Comparison of ENCODE assay signal across 11 cellular contexts in the genomic region with DNA sequence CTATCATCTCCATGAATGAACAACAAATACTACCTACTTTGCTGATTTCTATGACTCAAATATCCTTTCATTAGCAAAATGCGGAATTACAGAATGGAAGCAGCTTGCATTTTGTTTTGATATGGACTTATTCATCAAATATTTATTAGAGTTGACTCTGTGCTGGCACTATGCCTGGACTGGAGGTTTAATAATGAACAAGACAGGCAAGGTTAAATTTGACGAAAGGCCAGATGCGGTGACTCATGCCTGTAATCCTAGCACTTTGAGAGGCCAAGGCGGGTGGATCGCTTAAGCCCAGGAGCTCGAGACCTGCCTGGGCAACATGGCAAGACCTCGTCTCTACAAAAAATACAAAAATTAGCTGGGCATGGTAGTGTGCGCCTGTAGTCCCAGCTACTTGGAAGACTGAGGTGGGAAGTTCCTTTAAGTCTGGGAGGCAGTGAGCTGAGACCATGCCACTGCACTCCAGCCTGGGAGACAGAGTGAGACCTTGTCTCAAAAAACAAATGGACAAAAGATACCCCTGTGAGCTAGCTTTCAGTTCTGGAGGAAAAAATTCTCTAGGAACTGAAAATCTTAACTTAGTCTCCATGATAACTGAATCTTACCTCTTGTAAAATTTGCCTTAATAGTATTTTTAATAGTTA. TPM values are rescaled to one million over a fixed set of nuclear protein-coding genes. Genes with fewer than 3 reads are reported as not detected.
DNase-seq lines count a peak whose midpoint lies in the region; ATAC-seq, FAIRE-seq and TF ChIP-seq lines count a peak whose summit lies in the region.
"Had no signal": no experiment of that assay in that cellular context is flagged by ENCODE, and none has a peak within 500 bp of the region (broad histone marks: within the 10 kb centered on the region; RNA-seq: fewer than 3 reads in every experiment).

No MANE protein-coding gene starts in this region.

- H3K27ac ChIP-seq in VCaP (peak overlapping the region; percentile 47), keratinocyte (ENCODE audit: control insufficient read depth, insufficient read depth, low read length) (no peak overlapping the region), gastroesophageal sphincter (no peak overlapping the region)

- peak; percentile 69 for FAIRE-seq in keratinocyte (lab: Jason Lieb, UNC)

- H3K36me3 ChIP-seq in keratinocyte (ENCODE audit: control insufficient read depth in 2 of 2, extremely low read depth in 1 of 2, insufficient read depth in 2 of 2, low read length in 2 of 2) (no peaks in the 10 kb centered on the region), gastroesophageal sphincter (no peaks in the 10 kb centered on the region)

- H3K4me3 ChIP-seq in keratinocyte (ENCODE audit: control insufficient read depth in 2 of 3, extremely low read depth in 1 of 3, insufficient read depth in 2 of 3, low read depth in 1 of 3, low read length in 3 of 3) = no peak overlapping the region
- H3K4me3 ChIP-seq in gastroesophageal sphincter = no peak overlapping the region

- no peak for TF ChIP-seq EP300 in gastroesophageal sphincter (IDR thresholded peaks at IDR 0.05)

- H3K9me1 ChIP-seq in keratinocyte (ENCODE audit: control insufficient read depth, extremely low read depth, insufficient read depth, low read length) = no peaks in the 10 kb centered on the region

- TF ChIP-seq CTCF in VCaP (conservative IDR thresholded peaks at IDR 0.05) (no peak), keratinocyte (optimal IDR thresholded peaks at IDR 0.05 in 1 of 3, IDR thresholded peaks at IDR 0.05 in 1 of 3, conservative IDR thresholded peaks at IDR 0.05 in 1 of 3; ENCODE audit: extremely low read depth in 1 of 3, insufficient read depth in 2 of 3, low read length in 3 of 3) (no peak), gastroesophageal sphincter (IDR thresholded peaks at IDR 0.05) (no peak)

- peaks cover 22% of the 10 kb centered on the region for H3K4me1 ChIP-seq in keratinocyte (ENCODE audit: control insufficient read depth, extremely low read depth, insufficient read depth, low read length)
- peaks cover 0 to 9% (median 0%) of the 10 kb centered on the region in 3 donors for H3K4me1 ChIP-seq in gastroesophageal sphincter

- 16 to 27% methylated on average over 6 of the region's 8 CpGs for WGBS in gastroesophageal sphincter (ENCODE audit: low coverage in 1 of 2), 2 donors

- no peaks in the 10 kb centered on the region for H3K27me3 ChIP-seq in keratinocyte (ENCODE audit: control insufficient read depth, extremely low read depth, insufficient read depth, low read length)
- H3K27me3 ChIP-seq in gastroesophageal sphincter = no peaks in the 10 kb centered on the region

- no peaks in the 10 kb centered on the region for H4K20me1 ChIP-seq in keratinocyte (ENCODE audit: control insufficient read depth, extremely low read depth, insufficient read depth, low read length)

- no peak for TF ChIP-seq POLR2A in gastroesophageal sphincter (IDR thresholded peaks at IDR 0.05)

- H3K4me2 ChIP-seq in keratinocyte (ENCODE audit: control insufficient read depth, extremely low read depth, insufficient read depth, low read depth, low read length) = peak overlapping the region; percentile 58

- dilution Hi-C loops in keratinocyte (cut with MboI; ENCODE audit: extremely low pct_ligation_motif_present, low sequenced_read_pairs) = no loop called here

- no peak overlapping the region for H2AFZ ChIP-seq in keratinocyte (ENCODE audit: control insufficient read depth, low read length)

- DNase-seq in A172 (ENCODE audit: low spot score) = peak; percentile 91
- peak; percentile 52 for DNase-seq in HK-2 (ENCODE audit: unreplicated experiment)
- DNase-seq in keratinocyte (ENCODE audit: low read depth, low spot score) = peak; percentile 93
- no peak for DNase-seq in AML-193 (lab: John Stamatoyannopoulos, UW)
- DNase-seq in NCI-H1048 (lab: John Stamatoyannopoulos, UW) = no peak
- DNase-seq: activated naive CD8-positive, alpha-beta T cell treated with anti-CD3 and anti-CD28 coated beads, Interleukin-2, amount 50 U/mL, for 24 hours; CD4-positive, CD25-positive, alpha-beta regulatory T cell; T-helper 17 cell had no signal

- H3K9me3 ChIP-seq in keratinocyte (ENCODE audit: control insufficient read depth, low read depth, low read length) = no peaks in the 10 kb centered on the region
- no peaks in the 10 kb centered on the region for H3K9me3 ChIP-seq in gastroesophageal sphincter

- no peak overlapping the region for H3K9ac ChIP-seq in keratinocyte (ENCODE audit: control insufficient read depth, extremely low read depth, insufficient read depth, low read length)

- H3K79me2 ChIP-seq in keratinocyte (ENCODE audit: control insufficient read depth, insufficient read depth, low read length) = no peaks in the 10 kb centered on the region

- no peak for ATAC-seq in gastroesophageal sphincter
- no peak for ATAC-seq in GM19467 (IDR thresholded peaks at IDR 0.05; ENCODE audit: unreplicated experiment)
- ATAC-seq: activated naive CD8-positive, alpha-beta T cell treated with anti-CD3 and anti-CD28 coated beads, Interleukin-2, amount 50 U/mL, for 24 hours; T-helper 17 cell had no signal

RNA-seq across cellular contexts. Expression of a gene that starts 29.3 kb away (rescaled TPM):
- 957 and 1,055 TPM in 2 replicates for total RNA-seq in A172 (2014; rRNA removed; shearing (Covaris generic))
- 269 to 439 TPM (median 426 TPM) in 3 replicates for polyA plus RNA-seq in keratinocyte
- polyA plus RNA-seq in keratinocyte (2011; ENCODE audit: low read depth) = 174 TPM
- polyA plus RNA-seq in keratinocyte (2011; cell fraction: cytosol; rRNA removed) = 403 and 418 TPM in 2 replicates
- 152 and 205 TPM in 2 replicates for polyA plus RNA-seq in keratinocyte (2011; cell fraction: nucleus; rRNA removed)
- polyA plus RNA-seq in keratinocyte (2012; ENCODE audit: low replicate concordance) = 162 and 322 TPM in 2 replicates
- 31.9 to 188 TPM (median 151 TPM) in 3 replicates for polyA minus RNA-seq in keratinocyte
- polyA minus RNA-seq in keratinocyte (2011; cell fraction: cytosol; rRNA and poly(A)+ RNA removed) = 524 TPM
- polyA minus RNA-seq in keratinocyte (2011; cell fraction: nucleus; rRNA and poly(A)+ RNA removed) = 29.6 and 51.3 TPM in 2 replicates
- total RNA-seq in gastroesophageal sphincter = 100 to 1,000 TPM; 219 to 337 (median 248) TPM

Comparison
In these comparisons a context has a peak if more than half of its experiments do, and no peak if none do; other contexts are left out.
1. DNase-seq: peak in A172 (single experiment), HK-2 (single experiment) and keratinocyte (single experiment); none in AML-193 (0 of 2) and NCI-H1048 (single experiment).